In the genomic region with DNA sequence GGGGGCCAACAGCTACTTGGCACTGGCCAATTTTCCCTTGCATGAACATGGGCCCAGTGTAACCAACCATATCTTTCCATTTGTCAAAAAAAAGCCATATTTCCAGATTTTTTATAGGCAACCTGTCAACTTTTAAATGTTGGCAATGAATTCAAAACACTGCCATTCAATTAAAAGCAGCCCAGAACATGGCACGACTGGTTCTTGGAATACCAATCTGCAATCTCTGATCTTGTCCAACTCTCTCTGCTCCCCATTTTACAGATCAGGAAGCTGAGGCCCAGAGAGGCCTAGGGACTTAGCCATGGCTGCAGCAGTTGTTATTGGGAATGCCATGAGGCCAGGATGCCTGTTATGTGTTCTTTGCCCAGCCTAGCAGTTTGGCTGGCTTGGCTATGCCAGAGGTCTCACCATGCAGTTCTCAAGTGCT, we compare ENCODE assay signal across 1 cellular context.
TF ChIP-seq lines count a peak whose summit lies in the region.

No MANE protein-coding gene starts in this region.

TF ChIP-seq in GM23338, 12 proteins besides CTCF, POLR2A, EP300 and RAD21 (continued from another document):
- TF ChIP-seq, protein P1, sequence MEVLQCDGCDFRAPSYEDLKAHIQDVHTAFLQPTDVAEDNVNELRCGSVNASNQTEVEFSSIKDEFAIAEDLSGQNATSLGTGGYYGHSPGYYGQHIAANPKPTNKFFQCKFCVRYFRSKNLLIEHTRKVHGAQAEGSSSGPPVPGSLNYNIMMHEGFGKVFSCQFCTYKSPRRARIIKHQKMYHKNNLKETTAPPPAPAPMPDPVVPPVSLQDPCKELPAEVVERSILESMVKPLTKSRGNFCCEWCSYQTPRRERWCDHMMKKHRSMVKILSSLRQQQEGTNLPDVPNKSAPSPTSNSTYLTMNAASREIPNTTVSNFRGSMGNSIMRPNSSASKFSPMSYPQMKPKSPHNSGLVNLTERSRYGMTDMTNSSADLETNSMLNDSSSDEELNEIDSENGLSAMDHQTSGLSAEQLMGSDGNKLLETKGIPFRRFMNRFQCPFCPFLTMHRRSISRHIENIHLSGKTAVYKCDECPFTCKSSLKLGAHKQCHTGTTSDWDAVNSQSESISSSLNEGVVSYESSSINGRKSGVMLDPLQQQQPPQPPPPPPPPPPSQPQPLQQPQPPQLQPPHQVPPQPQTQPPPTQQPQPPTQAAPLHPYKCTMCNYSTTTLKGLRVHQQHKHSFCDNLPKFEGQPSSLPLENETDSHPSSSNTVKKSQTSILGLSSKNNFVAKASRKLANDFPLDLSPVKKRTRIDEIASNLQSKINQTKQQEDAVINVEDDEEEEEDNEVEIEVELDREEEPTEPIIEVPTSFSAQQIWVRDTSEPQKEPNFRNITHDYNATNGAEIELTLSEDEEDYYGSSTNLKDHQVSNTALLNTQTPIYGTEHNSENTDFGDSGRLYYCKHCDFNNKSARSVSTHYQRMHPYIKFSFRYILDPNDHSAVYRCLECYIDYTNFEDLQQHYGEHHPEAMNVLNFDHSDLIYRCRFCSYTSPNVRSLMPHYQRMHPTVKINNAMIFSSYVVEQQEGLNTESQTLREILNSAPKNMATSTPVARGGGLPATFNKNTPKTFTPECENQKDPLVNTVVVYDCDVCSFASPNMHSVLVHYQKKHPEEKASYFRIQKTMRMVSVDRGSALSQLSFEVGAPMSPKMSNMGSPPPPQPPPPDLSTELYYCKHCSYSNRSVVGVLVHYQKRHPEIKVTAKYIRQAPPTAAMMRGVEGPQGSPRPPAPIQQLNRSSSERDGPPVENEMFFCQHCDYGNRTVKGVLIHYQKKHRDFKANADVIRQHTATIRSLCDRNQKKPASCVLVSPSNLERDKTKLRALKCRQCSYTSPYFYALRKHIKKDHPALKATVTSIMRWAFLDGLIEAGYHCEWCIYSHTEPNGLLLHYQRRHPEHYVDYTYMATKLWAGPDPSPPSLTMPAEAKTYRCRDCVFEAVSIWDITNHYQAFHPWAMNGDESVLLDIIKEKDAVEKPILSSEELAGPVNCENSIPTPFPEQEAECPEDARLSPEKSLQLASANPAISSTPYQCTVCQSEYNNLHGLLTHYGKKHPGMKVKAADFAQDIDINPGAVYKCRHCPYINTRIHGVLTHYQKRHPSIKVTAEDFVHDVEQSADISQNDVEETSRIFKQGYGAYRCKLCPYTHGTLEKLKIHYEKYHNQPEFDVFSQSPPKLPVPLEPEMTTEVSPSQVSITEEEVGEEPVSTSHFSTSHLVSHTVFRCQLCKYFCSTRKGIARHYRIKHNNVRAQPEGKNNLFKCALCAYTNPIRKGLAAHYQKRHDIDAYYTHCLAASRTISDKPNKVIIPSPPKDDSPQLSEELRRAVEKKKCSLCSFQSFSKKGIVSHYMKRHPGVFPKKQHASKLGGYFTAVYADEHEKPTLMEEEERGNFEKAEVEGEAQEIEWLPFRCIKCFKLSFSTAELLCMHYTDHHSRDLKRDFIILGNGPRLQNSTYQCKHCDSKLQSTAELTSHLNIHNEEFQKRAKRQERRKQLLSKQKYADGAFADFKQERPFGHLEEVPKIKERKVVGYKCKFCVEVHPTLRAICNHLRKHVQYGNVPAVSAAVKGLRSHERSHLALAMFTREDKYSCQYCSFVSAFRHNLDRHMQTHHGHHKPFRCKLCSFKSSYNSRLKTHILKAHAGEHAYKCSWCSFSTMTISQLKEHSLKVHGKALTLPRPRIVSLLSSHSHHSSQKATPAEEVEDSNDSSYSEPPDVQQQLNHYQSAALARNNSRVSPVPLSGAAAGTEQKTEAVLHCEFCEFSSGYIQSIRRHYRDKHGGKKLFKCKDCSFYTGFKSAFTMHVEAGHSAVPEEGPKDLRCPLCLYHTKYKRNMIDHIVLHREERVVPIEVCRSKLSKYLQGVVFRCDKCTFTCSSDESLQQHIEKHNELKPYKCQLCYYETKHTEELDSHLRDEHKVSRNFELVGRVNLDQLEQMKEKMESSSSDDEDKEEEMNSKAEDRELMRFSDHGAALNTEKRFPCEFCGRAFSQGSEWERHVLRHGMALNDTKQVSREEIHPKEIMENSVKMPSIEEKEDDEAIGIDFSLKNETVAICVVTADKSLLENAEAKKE (CRISPR knock-in tag; IDR thresholded peaks at IDR 0.05): no peak
- TF ChIP-seq NANOG (IDR thresholded peaks at IDR 0.05; ENCODE audit: borderline replicate concordance): no peak
- TF ChIP-seq ZNF114 (CRISPR knock-in tag; IDR thresholded peaks at IDR 0.05): no peak
- no peak for TF ChIP-seq ZNF331 (CRISPR knock-in tag; IDR thresholded peaks at IDR 0.05; ENCODE audit: low read depth)
- no peak for TF ChIP-seq JUNB (IDR thresholded peaks at IDR 0.05; ENCODE audit: unreplicated experiment)
- no peak for TF ChIP-seq STAT1 (IDR thresholded peaks at IDR 0.05; ENCODE audit: unreplicated experiment)
- TF ChIP-seq, protein P2, sequence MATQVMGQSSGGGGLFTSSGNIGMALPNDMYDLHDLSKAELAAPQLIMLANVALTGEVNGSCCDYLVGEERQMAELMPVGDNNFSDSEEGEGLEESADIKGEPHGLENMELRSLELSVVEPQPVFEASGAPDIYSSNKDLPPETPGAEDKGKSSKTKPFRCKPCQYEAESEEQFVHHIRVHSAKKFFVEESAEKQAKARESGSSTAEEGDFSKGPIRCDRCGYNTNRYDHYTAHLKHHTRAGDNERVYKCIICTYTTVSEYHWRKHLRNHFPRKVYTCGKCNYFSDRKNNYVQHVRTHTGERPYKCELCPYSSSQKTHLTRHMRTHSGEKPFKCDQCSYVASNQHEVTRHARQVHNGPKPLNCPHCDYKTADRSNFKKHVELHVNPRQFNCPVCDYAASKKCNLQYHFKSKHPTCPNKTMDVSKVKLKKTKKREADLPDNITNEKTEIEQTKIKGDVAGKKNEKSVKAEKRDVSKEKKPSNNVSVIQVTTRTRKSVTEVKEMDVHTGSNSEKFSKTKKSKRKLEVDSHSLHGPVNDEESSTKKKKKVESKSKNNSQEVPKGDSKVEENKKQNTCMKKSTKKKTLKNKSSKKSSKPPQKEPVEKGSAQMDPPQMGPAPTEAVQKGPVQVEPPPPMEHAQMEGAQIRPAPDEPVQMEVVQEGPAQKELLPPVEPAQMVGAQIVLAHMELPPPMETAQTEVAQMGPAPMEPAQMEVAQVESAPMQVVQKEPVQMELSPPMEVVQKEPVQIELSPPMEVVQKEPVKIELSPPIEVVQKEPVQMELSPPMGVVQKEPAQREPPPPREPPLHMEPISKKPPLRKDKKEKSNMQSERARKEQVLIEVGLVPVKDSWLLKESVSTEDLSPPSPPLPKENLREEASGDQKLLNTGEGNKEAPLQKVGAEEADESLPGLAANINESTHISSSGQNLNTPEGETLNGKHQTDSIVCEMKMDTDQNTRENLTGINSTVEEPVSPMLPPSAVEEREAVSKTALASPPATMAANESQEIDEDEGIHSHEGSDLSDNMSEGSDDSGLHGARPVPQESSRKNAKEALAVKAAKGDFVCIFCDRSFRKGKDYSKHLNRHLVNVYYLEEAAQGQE (IDR thresholded peaks at IDR 0.05; ENCODE audit: unreplicated experiment): no peak
- no peak for TF ChIP-seq EZH2 (IDR thresholded peaks at IDR 0.05; ENCODE audit: low read depth, unreplicated experiment)
